Comparison of ENCODE assay signal across 10 cellular contexts in genomic region chr5:35618791-35619190, GRCh38. TPM values are rescaled to one million over a fixed set of nuclear protein-coding genes. Genes with fewer than 3 reads are reported as not detected.
DNase-seq lines count a peak whose midpoint lies in the region; ATAC-seq and TF ChIP-seq lines count a peak whose summit lies in the region.
"Had no signal": no experiment of that assay in that cellular context is flagged by ENCODE, and none has a peak within 500 bp of the region (broad histone marks: within the 10 kb centered on the region; RNA-seq: fewer than 3 reads in every experiment).

No MANE protein-coding gene starts in this region.

- no peak overlapping the region for H4K91ac ChIP-seq in H9 (ENCODE audit: insufficient read length, low read depth, low read length)

- TF ChIP-seq EP300 in suprapubic skin (IDR thresholded peaks at IDR 0.05): no peak

- peaks cover 7% of the 10 kb centered on the region for H3K27me3 Mint-ChIP-seq in activated naive CD4-positive, alpha-beta T cell treated with anti-CD3 and anti-CD28 coated beads, Interleukin-2, amount 10 ng/mL, durations not matched to agents 7 days and 5 days
- no peaks in the 10 kb centered on the region for H3K27me3 Mint-ChIP-seq in activated CD8-positive, alpha-beta T cell treated with anti-CD3 and anti-CD28 coated beads for 36 hours
- H3K27me3 Mint-ChIP-seq in H9 (ENCODE audit: low read depth): peaks cover 65% of the 10 kb centered on the region

- no peak overlapping the region for H2BK15ac ChIP-seq in H9 (ENCODE audit: low read depth, low read length)

- H3K9me2 ChIP-seq in hepatocyte (replicated peaks; ENCODE audit: insufficient read depth): no peaks in the 10 kb centered on the region

- peaks cover 9% of the 10 kb centered on the region for H3K23me2 ChIP-seq in H9 (ENCODE audit: insufficient read length, low read depth, low read length, poor library complexity, severe bottlenecking)

- no peak overlapping the region for H3K27ac Mint-ChIP-seq in activated naive CD4-positive, alpha-beta T cell treated with anti-CD3 and anti-CD28 coated beads, Interleukin-2, amount 10 ng/mL, durations not matched to agents 7 days and 5 days
- H3K27ac Mint-ChIP-seq in activated CD8-positive, alpha-beta T cell treated with anti-CD3 and anti-CD28 coated beads for 36 hours: peak overlapping the region; percentile 97
- no peak overlapping the region for H3K27ac Mint-ChIP-seq in H9

- TF ChIP-seq POLR2A in suprapubic skin (IDR thresholded peaks at IDR 0.05): no peak

- no peak overlapping the region for H2BK12ac ChIP-seq in H9 (ENCODE audit: insufficient read length, low read depth, low read length)

- no peaks in the 10 kb centered on the region for H3K36me3 ChIP-seq in hepatocyte (replicated peaks; ENCODE audit: insufficient read depth, low read depth)
- H3K36me3 ChIP-seq in suprapubic skin: no peaks in the 10 kb centered on the region
- no peaks in the 10 kb centered on the region for H3K36me3 ChIP-seq in A673 (ENCODE audit: insufficient read depth, low read length, poor library complexity, severe bottlenecking)
- H3K36me3 ChIP-seq: BLaER1 treated with 17β-estradiol and CSF1 and Interleukin-3, amounts not matched to agents 10 nM and 100 nM had no signal

- H3K79me2 ChIP-seq in hepatocyte: no peaks in the 10 kb centered on the region
- H3K79me2 ChIP-seq in H9 (ENCODE audit: insufficient read depth, low read length): no peaks in the 10 kb centered on the region

- H3K79me1 ChIP-seq in H9 (ENCODE audit: insufficient read depth, low read depth, low read length, poor library complexity, severe bottlenecking): no peaks in the 10 kb centered on the region

- H3K9me3 Mint-ChIP-seq in activated naive CD4-positive, alpha-beta T cell treated with anti-CD3 and anti-CD28 coated beads, Interleukin-2, amount 10 ng/mL, durations not matched to agents 7 days and 5 days: peaks cover 5% of the 10 kb centered on the region
- peaks cover 8% of the 10 kb centered on the region for H3K9me3 Mint-ChIP-seq in activated CD8-positive, alpha-beta T cell treated with anti-CD3 and anti-CD28 coated beads for 36 hours
- peaks cover 0 to 2% of the 10 kb centered on the region in 2 experiments; a peak in 1 of 5 replicates for H3K9me3 Mint-ChIP-seq in H9

- H3K4me1 ChIP-seq in hepatocyte (ENCODE audit: insufficient read depth) (peaks cover 8% of the 10 kb centered on the region), suprapubic skin (peaks cover 16% of the 10 kb centered on the region), A673 (ENCODE audit: insufficient read depth, low read length, poor library complexity, severe bottlenecking) (no peaks in the 10 kb centered on the region), H9 (ENCODE audit: insufficient read depth, low read length) (no peaks in the 10 kb centered on the region)

- H4K5ac ChIP-seq in H9 (ENCODE audit: insufficient read length, low read depth, low read length): no peak overlapping the region

- no peak overlapping the region for H3K56ac ChIP-seq in H9 (ENCODE audit: insufficient read length, low read depth, low read length)

- BruUV-seq in A673 (replicated peaks; lab: Mats Ljungman, UMichigan): no TSS peak

- peak overlapping the region; percentile 92 for H3K4me3 Mint-ChIP-seq in activated naive CD4-positive, alpha-beta T cell treated with anti-CD3 and anti-CD28 coated beads, Interleukin-2, amount 10 ng/mL, durations not matched to agents 7 days and 5 days
- peak overlapping the region; percentile 84 for H3K4me3 Mint-ChIP-seq in activated CD8-positive, alpha-beta T cell treated with anti-CD3 and anti-CD28 coated beads for 36 hours
- peak overlapping the region in 1 of 2 experiments; percentile 90; a peak in 1 of 5 replicates for H3K4me3 Mint-ChIP-seq in H9

- H3K23ac ChIP-seq in H9 (ENCODE audit: insufficient read length, low read depth, low read length): no peak overlapping the region

- peaks cover 2% of the 10 kb centered on the region for H3K36me3 Mint-ChIP-seq in activated naive CD4-positive, alpha-beta T cell treated with anti-CD3 and anti-CD28 coated beads, Interleukin-2, amount 10 ng/mL, durations not matched to agents 7 days and 5 days
- peaks cover 3% of the 10 kb centered on the region for H3K36me3 Mint-ChIP-seq in activated CD8-positive, alpha-beta T cell treated with anti-CD3 and anti-CD28 coated beads for 36 hours (ENCODE audit: low read depth)
- H3K36me3 Mint-ChIP-seq in H9 (ENCODE audit: insufficient read depth in 1 of 3, low read depth in 3 of 3): no peaks in the 10 kb centered on the region; a peak in 1 of 7 replicates

- intact Hi-C loops in activated CD8-positive, alpha-beta T cell treated with anti-CD3 and anti-CD28 coated beads for 36 hours (cut with micrococcal nuclease): loop anchor here (5.0 kb wide), 1 partner anchor 239 kb away; the partner anchor contains the start of gene IL7R
- intact Hi-C loops in A673 (cut with micrococcal nuclease; ENCODE audit: unreplicated experiment): no loop called here

- no peak overlapping the region for H3T11ph ChIP-seq in H9 (ENCODE audit: low read length)

- WGBS in hepatocyte (ENCODE audit: low lambda C conversion rate, missing lambda C conversion rate): 89% methylated on average over 2 of the region's 2 CpGs
- WGBS in suprapubic skin: 53% methylated on average over 2 of the region's 2 CpGs
- WGBS in H9 (ENCODE audit: extremely low coverage, insufficient read length, low lambda C conversion rate): no CpG with 5 or more reads among the region's 2 CpGs

- no peaks in the 10 kb centered on the region for H4K20me1 ChIP-seq in hepatocyte (ENCODE audit: insufficient read depth, poor library complexity, severe bottlenecking)
- no peaks in the 10 kb centered on the region for H4K20me1 ChIP-seq in H9 (ENCODE audit: control insufficient read depth, insufficient read depth, insufficient read length)
- H4K20me1 ChIP-seq: BLaER1 treated with 17β-estradiol and CSF1 and Interleukin-3, amounts not matched to agents 10 nM and 100 nM had no signal

- no peak overlapping the region for H3K27ac ChIP-seq in hepatocyte
- H3K27ac ChIP-seq in suprapubic skin: no peak overlapping the region
- no peak overlapping the region for H3K27ac ChIP-seq in A673 (ENCODE audit: low read depth, low read length, poor library complexity, severe bottlenecking)
- H3K27ac ChIP-seq in H9 (ENCODE audit: insufficient read length, low read depth, low read length): no peak overlapping the region
- H3K27ac ChIP-seq: BLaER1 treated with 17β-estradiol and CSF1 and Interleukin-3, amounts not matched to agents 10 nM and 100 nM had no signal

- H2BK5ac ChIP-seq in H9 (ENCODE audit: insufficient read length, low read length): no peak overlapping the region

- no peak overlapping the region for H4K8ac ChIP-seq in H9 (replicated peaks; ENCODE audit: insufficient read length, low read depth, low read length)

- no peak overlapping the region for H2AK5ac ChIP-seq in H9 (ENCODE audit: insufficient read length, low read length)

- H3K4ac ChIP-seq in H9 (ENCODE audit: low read depth, low read length): no peak overlapping the region

- H3K9me3 ChIP-seq in hepatocyte (ENCODE audit: low read depth) (no peaks in the 10 kb centered on the region), suprapubic skin (no peaks in the 10 kb centered on the region), A673 (ENCODE audit: low read depth, low read length, poor library complexity, severe bottlenecking) (peaks cover 4% of the 10 kb centered on the region), H9 (ENCODE audit: control insufficient read depth, low read depth, low read length) (no peaks in the 10 kb centered on the region)

- no peak overlapping the region for H3K18ac ChIP-seq in H9 (ENCODE audit: insufficient read length, low read depth, low read length)

- no peak overlapping the region for H2BK20ac ChIP-seq in H9 (ENCODE audit: low read depth, low read length, poor library complexity, severe bottlenecking)

- H2AFZ ChIP-seq in hepatocyte: no peak overlapping the region
- H2AFZ ChIP-seq in H9 (ENCODE audit: low read length): no peak overlapping the region

- no peak overlapping the region for H2BK120ac ChIP-seq in H9 (ENCODE audit: low read depth, low read length, poor library complexity, severe bottlenecking)

- peak overlapping the region; percentile 48 for H3K4me3 ChIP-seq in hepatocyte
- H3K4me3 ChIP-seq in suprapubic skin: peak overlapping the region; percentile 75
- H3K4me3 ChIP-seq in A673 (ENCODE audit: low read depth, low read length, poor library complexity, severe bottlenecking): no peak overlapping the region

- H3K4me2 ChIP-seq in hepatocyte (peak overlapping the region; percentile 82), H9 (ENCODE audit: insufficient read depth, insufficient read length, low read length) (no peak overlapping the region)

- no peak overlapping the region for H3K9ac ChIP-seq in H9 (ENCODE audit: extremely low read depth, insufficient read length, low read length)
- H3K9ac ChIP-seq: BLaER1 treated with 17β-estradiol and CSF1 and Interleukin-3, amounts not matched to agents 10 nM and 100 nM had no signal

- H3K4me1 Mint-ChIP-seq in activated naive CD4-positive, alpha-beta T cell treated with anti-CD3 and anti-CD28 coated beads, Interleukin-2, amount 10 ng/mL, durations not matched to agents 7 days and 5 days: peaks cover 31% of the 10 kb centered on the region
- H3K4me1 Mint-ChIP-seq in activated CD8-positive, alpha-beta T cell treated with anti-CD3 and anti-CD28 coated beads for 36 hours (ENCODE audit: low read depth): peaks cover 32% of the 10 kb centered on the region
- no peaks in the 10 kb centered on the region for H3K4me1 Mint-ChIP-seq in H9

- H3K14ac ChIP-seq in H9 (ENCODE audit: insufficient read depth, low read length): no peak overlapping the region

- no peak for DNase-seq in activated naive CD4-positive, alpha-beta T cell treated with anti-CD3 and anti-CD28 coated beads, Interleukin-2, amount 10 ng/mL, durations not matched to agents 7 days and 5 days
- no peak for DNase-seq in activated naive CD4-positive, alpha-beta T cell treated with Interleukin-2 at 50 U/mL for 16 hours
- DNase-seq in activated CD8-positive, alpha-beta T cell treated with anti-CD3 and anti-CD28 coated beads for 36 hours: no peak
- DNase-seq in hepatocyte (ENCODE audit: low spot score): no peak
- DNase-seq in suprapubic skin (ENCODE audit: low spot score in 2 of 2): no peak
- no peak for DNase-seq in A673 (ENCODE audit: low spot score)
- no peak for DNase-seq in H9
- DNase-seq in middle frontal gyrus (ENCODE audit: extremely low spot score, low spot score): no peak
- DNase-seq: NCI-H1105 had no signal

- ATAC-seq in activated CD8-positive, alpha-beta T cell treated with anti-CD3 and anti-CD28 coated beads for 36 hours: no peak

- CTCF ChIA-PET in activated naive CD4-positive, alpha-beta T cell treated with anti-CD3 and anti-CD28 coated beads, Interleukin-2, amount 10 ng/mL, durations not matched to agents 7 days and 5 days (lab: Charles Lee): interaction anchor here (0.9 to 3.6 kb wide), 7 partner anchors 8 to 308 kb away, joined by 3 to 26 read pairs (median 11); no protein-coding TSS in a partner anchor
- CTCF ChIA-PET in activated CD8-positive, alpha-beta T cell treated with anti-CD3 and anti-CD28 coated beads for 36 hours (lab: Charles Lee): interaction anchor here (1.1 to 4.6 kb wide), 12 partner anchors 7 to 315 kb away, joined by 3 to 33 read pairs (median 5); no protein-coding TSS in a partner anchor
- CTCF ChIA-PET in A673 (lab: Charles Lee): interaction anchor here (2.1 kb wide), 1 partner anchor 307 kb away, joined by 10 read pairs; no protein-coding TSS in a partner anchor

- H3K27me3 ChIP-seq in hepatocyte (no peaks in the 10 kb centered on the region), suprapubic skin (no peaks in the 10 kb centered on the region), A673 (replicated peaks; ENCODE audit: insufficient read depth, low read depth, low read length, poor library complexity) (no peaks in the 10 kb centered on the region), H9 (ENCODE audit: insufficient read depth, low read length) (peaks cover 5% of the 10 kb centered on the region; the same call in 1 of the 2 replicates)

- TF ChIP-seq CTCF in activated CD8-positive, alpha-beta T cell treated with anti-CD3 and anti-CD28 coated beads for 36 hours (IDR thresholded peaks at IDR 0.05): no peak
- TF ChIP-seq CTCF in hepatocyte (IDR thresholded peaks at IDR 0.05; ENCODE audit: poor library complexity) (no peak), suprapubic skin (IDR thresholded peaks at IDR 0.05) (no peak), A673 (conservative IDR thresholded peaks at IDR 0.05; ENCODE audit: low read depth, low read length) (no peak), H9 (conservative IDR thresholded peaks at IDR 0.05) (no peak)

- POLR2A ChIA-PET in activated CD8-positive, alpha-beta T cell treated with anti-CD3 and anti-CD28 coated beads for 36 hours (lab: Charles Lee): no interaction called here
- POLR2A ChIA-PET in A673 (lab: Charles Lee; ENCODE audit: low non-redundant PET): no interaction called here

RNA-seq across cellular contexts. Expression of gene SPEF2, which starts 1.1 kb away (rescaled TPM):
- total RNA-seq in activated CD8-positive, alpha-beta T cell treated with anti-CD3 and anti-CD28 coated beads for 36 hours: 1 to 10 TPM; 8.4 to 9.9 TPM
- total RNA-seq in hepatocyte (5.1 and 5.7 TPM in 2 replicates), suprapubic skin (1 to 10 TPM; 1.7 to 10.0 (median 2.2) TPM), A673 (2021) (1.5 and 1.7 TPM in 2 replicates), H9 (2021) (0.33 and 1.0 TPM in 2 replicates)
- 3.6 and 5.1 TPM in 2 replicates for polyA plus RNA-seq in hepatocyte
